In genomic region chr17:80065478-80066170, GRCh38 we compare ENCODE assay signal across 26 cellular contexts. TPM values are rescaled to one million over a fixed set of nuclear protein-coding genes. Genes with fewer than 3 reads are reported as not detected.
DNase-seq lines count a peak whose midpoint lies in the region; TF ChIP-seq lines count a peak whose summit lies in the region.
"Had no signal": no experiment of that assay in that cellular context is flagged by ENCODE, and none has a peak within 500 bp of the region (broad histone marks: within the 10 kb centered on the region; RNA-seq: fewer than 3 reads in every experiment).

No MANE protein-coding gene starts in this region.

- peaks cover 13% of the 10 kb centered on the region for H3F3A ChIP-seq in neural progenitor cell (ENCODE audit: low read depth)

- peak overlapping the region; percentile 49 for H3K4me2 ChIP-seq in neural progenitor cell
- H3K4me2 ChIP-seq: SK-N-SH had no signal

- no peak overlapping the region for H3K27ac Mint-ChIP-seq in neural progenitor cell
- H3K27ac Mint-ChIP-seq: activated CD4-positive, alpha-beta T cell treated with anti-CD3 and anti-CD28 coated beads, Interleukin-2, amount 10 ng/mL, durations not matched to agents 7 days and 5 days; activated naive CD4-positive, alpha-beta T cell treated with anti-CD3 and anti-CD28 coated beads for 36 hours; effector memory CD8-positive, alpha-beta T cell; IgD-negative memory B cell; nephron progenitor cell; progenitor cell of endocrine pancreas had no signal

- no peaks in the 10 kb centered on the region for H4K20me1 ChIP-seq in neural progenitor cell (ENCODE audit: low read depth)

- H3K36me3 ChIP-seq in HUES48 (ENCODE audit: control insufficient read depth, insufficient read depth, low read length) = no peaks in the 10 kb centered on the region
- no peaks in the 10 kb centered on the region for H3K36me3 ChIP-seq in neural progenitor cell
- H3K36me3 ChIP-seq: colonic mucosa, tibial nerve had no signal

- H3K4me3 ChIP-seq in HUES48 (ENCODE audit: low read depth, low read length) (peak overlapping the region; percentile 0; the same call in 1 of the 2 replicates), neural progenitor cell (no peak overlapping the region)
- H3K4me3 ChIP-seq: colonic mucosa, mucosa of descending colon, tibial nerve had no signal

- H3K4me1 ChIP-seq in HUES48 (ENCODE audit: control insufficient read depth, insufficient read depth, low read length) (peaks cover 11% of the 10 kb centered on the region), neural progenitor cell (peaks cover 11% of the 10 kb centered on the region)
- H3K4me1 ChIP-seq: colonic mucosa had no signal

- peaks cover 13% of the 10 kb centered on the region for H3K36me3 Mint-ChIP-seq in neural progenitor cell
- H3K36me3 Mint-ChIP-seq: IgD-negative memory B cell had no signal

- H3K27ac ChIP-seq in HUES48 (ENCODE audit: low read depth, low read length) (peak overlapping the region; percentile 8), cingulate gyrus (ENCODE audit: low read depth, low read length) (peak overlapping the region; percentile 14), neural progenitor cell (peak overlapping the region; percentile 34)
- H3K27ac ChIP-seq: colonic mucosa, HL-60 had no signal

- no peak overlapping the region for H3K4me3 Mint-ChIP-seq in neural progenitor cell
- H3K4me3 Mint-ChIP-seq: activated CD4-positive, alpha-beta T cell treated with anti-CD3 and anti-CD28 coated beads, Interleukin-2, amount 10 ng/mL, durations not matched to agents 7 days and 5 days; activated naive CD4-positive, alpha-beta T cell treated with anti-CD3 and anti-CD28 coated beads for 36 hours; effector memory CD8-positive, alpha-beta T cell; IgD-negative memory B cell; nephron progenitor cell had no signal

- no peaks in the 10 kb centered on the region for H3K27me3 ChIP-seq in HUES48 (ENCODE audit: control insufficient read depth, insufficient read depth, low read length)
- H3K27me3 ChIP-seq in neural progenitor cell = no peaks in the 10 kb centered on the region
- H3K27me3 ChIP-seq: colonic mucosa, tibial nerve had no signal

- peaks cover 3% of the 10 kb centered on the region for H3K27me3 Mint-ChIP-seq in neural progenitor cell (ENCODE audit: insufficient read depth, low read depth)
- H3K27me3 Mint-ChIP-seq: activated CD4-positive, alpha-beta T cell treated with anti-CD3 and anti-CD28 coated beads, Interleukin-2, amount 10 ng/mL, durations not matched to agents 7 days and 5 days; IgD-negative memory B cell; progenitor cell of endocrine pancreas had no signal

- no peaks in the 10 kb centered on the region for H3K79me2 ChIP-seq in neural progenitor cell (ENCODE audit: low read depth)

- peak overlapping the region; percentile 68 for H2AFZ ChIP-seq in neural progenitor cell (replicated peaks)

- DNase-seq in neural progenitor cell (ENCODE audit: low spot score) = peak; percentile 62
- no peak for DNase-seq in hepatic stellate cell (ENCODE audit: low spot score)
- DNase-seq in midbrain (lab: John Stamatoyannopoulos, UW) = no peak
- no peak for DNase-seq in HT-29 (ENCODE audit: low spot score)
- DNase-seq: activated CD4-positive, alpha-beta T cell treated with anti-CD3 and anti-CD28 coated beads, Interleukin-2, amount 10 ng/mL, durations not matched to agents 7 days and 5 days; activated naive CD4-positive, alpha-beta T cell treated with anti-CD3 and anti-CD28 coated beads for 36 hours; activated T-cell treated with anti-CD3 and anti-CD28 coated beads, Interleukin-2, amount 50 U/mL, for 48 hours; amniotic stem cell; C1 segment of cervical spinal cord; colonic mucosa; effector memory CD8-positive, alpha-beta T cell; foreskin melanocyte; NCI-H1417; NCI-H2107; NCI-H446 treated with DMSO at 0.1 percent for 48 hours; nephron progenitor cell; SK-N-SH; T-helper 2 cell had no signal

- TF ChIP-seq CTCF in neural progenitor cell (IDR thresholded peaks at IDR 0.05) = no peak

- H3K9ac ChIP-seq in HUES48 (ENCODE audit: low read depth, low read length) (peak overlapping the region; percentile 23; the same call in 1 of the 2 replicates), neural progenitor cell (no peak overlapping the region)
- H3K9ac ChIP-seq: SK-N-SH had no signal

- no peaks in the 10 kb centered on the region for H3K9me3 Mint-ChIP-seq in neural progenitor cell
- H3K9me3 Mint-ChIP-seq: activated CD4-positive, alpha-beta T cell treated with anti-CD3 and anti-CD28 coated beads, Interleukin-2, amount 10 ng/mL, durations not matched to agents 7 days and 5 days; activated naive CD4-positive, alpha-beta T cell treated with anti-CD3 and anti-CD28 coated beads for 36 hours; effector memory CD8-positive, alpha-beta T cell; IgD-negative memory B cell; nephron progenitor cell had no signal

- H3K9me3 ChIP-seq in HUES48 (ENCODE audit: control insufficient read depth, insufficient read depth, low read length) (no peaks in the 10 kb centered on the region), neural progenitor cell (ENCODE audit: low read depth) (no peaks in the 10 kb centered on the region)
- H3K9me3 ChIP-seq: colonic mucosa, mucosa of descending colon, SK-N-SH, tibial nerve had no signal

- H3K4me1 Mint-ChIP-seq in neural progenitor cell = peaks cover 8% of the 10 kb centered on the region
- H3K4me1 Mint-ChIP-seq: IgD-negative memory B cell had no signal

RNA-seq across cellular contexts. Expression of gene CCDC40, which starts 29.2 kb away (rescaled TPM):
- 7.7 and 11.8 TPM in 2 replicates for total RNA-seq in neural progenitor cell (ENCODE audit: low replicate concordance)
- total RNA-seq in HT-29 (2014; rRNA removed; shearing (Covaris generic)) = 5.5 and 7.0 TPM in 2 replicates
- total RNA-seq: activated CD4-positive, alpha-beta T cell treated with anti-CD3 and anti-CD28 coated beads, Interleukin-2, amount 10 ng/mL, durations not matched to agents 7 days and 5 days; OCI-LY7 had no signal

RNA-seq across cellular contexts. Expression of gene TBC1D16, which starts 30.0 kb away (rescaled TPM):
- 21.2 and 34.8 TPM in 2 replicates for total RNA-seq in neural progenitor cell (ENCODE audit: low replicate concordance)
- total RNA-seq in HT-29 (2014; rRNA removed; shearing (Covaris generic)) = 24.3 and 24.6 TPM in 2 replicates

RNA-seq across cellular contexts. Expression of gene GAA, which starts 35.8 kb away (rescaled TPM):
- 15.2 and 78.3 TPM in 2 replicates for total RNA-seq in neural progenitor cell (ENCODE audit: low replicate concordance)
- total RNA-seq in HT-29 (2014; rRNA removed; shearing (Covaris generic)) = 5.8 and 6.4 TPM in 2 replicates
